33 cellular contexts compared by ENCODE assay signal in the genomic region with DNA sequence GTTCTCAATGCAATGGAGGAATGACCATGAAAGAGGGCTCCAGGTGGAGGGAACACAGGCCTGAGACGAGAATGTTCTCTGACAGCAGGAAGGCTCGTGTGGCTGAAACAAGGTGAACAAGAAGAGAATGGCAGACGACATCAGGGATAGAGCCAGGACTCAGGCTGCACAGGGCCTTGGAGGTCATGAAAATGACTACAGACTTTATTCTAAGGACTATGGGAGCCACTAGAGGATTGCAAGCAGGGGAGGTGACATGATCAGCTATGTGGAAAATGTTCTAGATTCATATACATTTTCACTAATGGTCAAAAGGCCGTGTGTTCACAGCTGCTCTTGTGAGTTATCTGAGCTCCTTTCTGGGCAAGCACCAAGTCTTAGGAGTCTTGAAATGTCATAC.
DNase-seq lines count a peak whose midpoint lies in the region; ATAC-seq, FAIRE-seq and TF ChIP-seq lines count a peak whose summit lies in the region.
"Had no signal": no experiment of that assay in that cellular context is flagged by ENCODE, and none has a peak within 500 bp of the region (broad histone marks: within the 10 kb centered on the region; RNA-seq: fewer than 3 reads in every experiment).

No MANE protein-coding gene starts in this region.

- H3K79me2 ChIP-seq in HepG2 (ENCODE audit: insufficient read depth, low read length): no peaks in the 10 kb centered on the region

- CTCF ChIA-PET in HepG2 (lab: Yijun Ruan, JAX; ENCODE audit: low intra/inter-chr PET ratio, low total read pairs): no interaction called here
- CTCF ChIA-PET in WTC11 (lab: Charles Lee): no interaction called here

- ATAC-seq in HepG2: no peak
- ATAC-seq in right lobe of liver: no peak
- no peak for ATAC-seq in WTC11
- no peak for ATAC-seq in activated CD4-positive, CD25-positive, alpha-beta regulatory T cell treated with anti-CD3 and anti-CD28 coated beads, Interleukin-2, amount 50 U/mL, for 24 hours
- ATAC-seq: A549; CD8-positive, alpha-beta T cell had no signal

- H3K27ac ChIP-seq in HepG2 (ENCODE audit: extremely low read length, insufficient read depth, low read length) (no peak overlapping the region), right lobe of liver (no peak overlapping the region)
- H3K27ac ChIP-seq: 22Rv1; A549; BLaER1; BLaER1 treated with 17β-estradiol and CSF1 and Interleukin-3, amounts not matched to agents 10 nM and 100 nM; C4-2B had no signal

- intact Hi-C loops in HepG2 (cut with micrococcal nuclease; ENCODE audit: unreplicated experiment): no loop called here
- intact Hi-C loops in right lobe of liver (cut with DNase I): no loop called here

- H3K9ac ChIP-seq in HepG2 (ENCODE audit: insufficient read depth, low read depth, low read length): no peak overlapping the region
- H3K9ac ChIP-seq: BLaER1; BLaER1 treated with 17β-estradiol and CSF1 and Interleukin-3, amounts not matched to agents 10 nM and 100 nM had no signal

- no peak for TF ChIP-seq RAD21 in HepG2 (CRISPR knock-in tag; IDR thresholded peaks at IDR 0.05)

- WGBS in HepG2 (ENCODE audit: low lambda C conversion rate): 4% methylated on average over 4 of the region's 4 CpGs
- WGBS in right lobe of liver (ENCODE audit: insufficient coverage, low coverage, low lambda C conversion rate, missing lambda C conversion rate): 59% methylated on average over 4 of the region's 4 CpGs

- POLR2A ChIA-PET in HepG2 (lab: Yijun Ruan, JAX): no interaction called here
- POLR2A ChIA-PET in WTC11 (lab: Charles Lee): no interaction called here

- H3K4me3 ChIP-seq in HepG2 (replicated peaks in 1 of 3; ENCODE audit: insufficient read depth in 1 of 3, low read depth in 2 of 3, low read length in 3 of 3) (no peak overlapping the region), right lobe of liver (no peak overlapping the region)
- H3K4me3 ChIP-seq: A549; BLaER1; BLaER1 treated with 17β-estradiol and CSF1 and Interleukin-3, amounts not matched to agents 10 nM and 100 nM had no signal

- TF ChIP-seq POLR2A in HepG2 (IDR thresholded peaks at IDR 0.05; ENCODE audit: insufficient read depth in 1 of 2, low read depth in 2 of 2, low read length in 2 of 2) (no peak), right lobe of liver (IDR thresholded peaks at IDR 0.05) (no peak)

- no peak overlapping the region for H3K4me2 ChIP-seq in HepG2 (ENCODE audit: low read depth, low read length)
- H3K4me2 ChIP-seq: A549; BLaER1; BLaER1 treated with 17β-estradiol and CSF1 and Interleukin-3, amounts not matched to agents 10 nM and 100 nM had no signal

- no peaks in the 10 kb centered on the region for H3K27me3 Mint-ChIP-seq in WTC11 (ENCODE audit: low read depth)

- H3K27ac Mint-ChIP-seq in WTC11: no peak overlapping the region
- H3K27ac Mint-ChIP-seq: B cell; CD14-positive monocyte; CD4-positive, alpha-beta memory T cell; CD4-positive, alpha-beta T cell; CD4-positive, CD25-positive, alpha-beta regulatory T cell; CD8-positive, alpha-beta memory T cell; CD8-positive, alpha-beta T cell had no signal

- no peak for TF ChIP-seq CTCF in HepG2 (CRISPR knock-in tag; IDR thresholded peaks at IDR 0.05)
- no peak for TF ChIP-seq CTCF in right lobe of liver (IDR thresholded peaks at IDR 0.05)
- TF ChIP-seq CTCF in WTC11 (IDR thresholded peaks at IDR 0.05): no peak

- no peaks in the 10 kb centered on the region for H3K4me1 Mint-ChIP-seq in WTC11
- H3K4me1 Mint-ChIP-seq: B cell; CD14-positive monocyte; CD4-positive, alpha-beta memory T cell; CD4-positive, CD25-positive, alpha-beta regulatory T cell; CD8-positive, alpha-beta memory T cell had no signal

- in situ Hi-C loops in HepG2 (cut with HindIII; ENCODE audit: extremely low pct_ligation_motif_present, low pct_unique_long_range_greater_than_20kb): no loop called here

- H3K4me1 ChIP-seq in HepG2 (ENCODE audit: insufficient read depth, low read length): no peaks in the 10 kb centered on the region
- H3K4me1 ChIP-seq in right lobe of liver: no peaks in the 10 kb centered on the region
- H3K4me1 ChIP-seq: A549; BE2C; BLaER1; BLaER1 treated with 17β-estradiol and CSF1 and Interleukin-3, amounts not matched to agents 10 nM and 100 nM; Caco-2 had no signal

- no peaks in the 10 kb centered on the region for H3K36me3 ChIP-seq in HepG2 (replicated peaks in 1 of 2; ENCODE audit: control insufficient read depth in 1 of 2, insufficient read depth in 2 of 2, low read length in 2 of 2)
- no peaks in the 10 kb centered on the region for H3K36me3 ChIP-seq in right lobe of liver
- H3K36me3 ChIP-seq: BE2C; BLaER1; BLaER1 treated with 17β-estradiol and CSF1 and Interleukin-3, amounts not matched to agents 10 nM and 100 nM had no signal

- no peak for TF ChIP-seq EP300 in HepG2 (IDR thresholded peaks at IDR 0.05; ENCODE audit: low read depth in 2 of 2, low read length in 2 of 2)
- no peak for TF ChIP-seq EP300 in HepG2 (CRISPR knock-in tag; IDR thresholded peaks at IDR 0.05; ENCODE audit: borderline replicate concordance)

- DNase-seq in HepG2 (ENCODE audit: low spot score): no peak
- no peak for DNase-seq in right lobe of liver
- no peak for DNase-seq in WTC11 (ENCODE audit: low spot score)
- DNase-seq: 8988T; ACHN; AML-193; BE2C; C1 segment of cervical spinal cord; Caco-2; Calu3; CD4-positive, alpha-beta memory T cell; CD4-positive, alpha-beta T cell; CD4-positive, CD25-positive, alpha-beta regulatory T cell; CD8-positive, alpha-beta memory T cell; CD8-positive, alpha-beta T cell; COR-L47; DMS 273 treated with DMSO at 0.1 percent for 48 hours; DMS153; DMS53; DMS79; DMS79 treated with DMSO at 0.1 percent for 48 hours; DND-41; EL had no signal

- peaks cover 7% of the 10 kb centered on the region for H3K36me3 Mint-ChIP-seq in WTC11
- H3K36me3 Mint-ChIP-seq: CD14-positive monocyte; CD4-positive, alpha-beta memory T cell; CD4-positive, CD25-positive, alpha-beta regulatory T cell; CD8-positive, alpha-beta memory T cell; CD8-positive, alpha-beta T cell had no signal

- H3K9me3 ChIP-seq in HepG2 (ENCODE audit: low read length) (no peaks in the 10 kb centered on the region), right lobe of liver (no peaks in the 10 kb centered on the region)
- H3K9me3 ChIP-seq: A549, BE2C, BLaER1, Caco-2 had no signal

- no peak overlapping the region for H3K4me3 Mint-ChIP-seq in WTC11
- H3K4me3 Mint-ChIP-seq: B cell; CD14-positive monocyte; CD4-positive, alpha-beta memory T cell; CD4-positive, alpha-beta T cell; CD4-positive, CD25-positive, alpha-beta regulatory T cell; CD8-positive, alpha-beta memory T cell; CD8-positive, alpha-beta T cell had no signal

- H2AFZ ChIP-seq in HepG2 (ENCODE audit: low read length): no peak overlapping the region

- FAIRE-seq in HepG2 (lab: Jason Lieb, UNC): no peak
- FAIRE-seq: A204.1, A549, D721Med had no signal

- no peaks in the 10 kb centered on the region for H4K20me1 ChIP-seq in HepG2 (ENCODE audit: insufficient read depth, low read length)
- H4K20me1 ChIP-seq: BLaER1; BLaER1 treated with 17β-estradiol and CSF1 and Interleukin-3, amounts not matched to agents 10 nM and 100 nM had no signal

- peaks cover 15% of the 10 kb centered on the region for H3K9me3 Mint-ChIP-seq in WTC11

- no TSS peak for BruUV-seq in HepG2 (replicated peaks; lab: Mats Ljungman, UMichigan)

- H3K27me3 ChIP-seq in HepG2 (ENCODE audit: control insufficient read depth in 1 of 2, insufficient read depth in 2 of 2, low read length in 2 of 2): no peaks in the 10 kb centered on the region
- H3K27me3 ChIP-seq in right lobe of liver: no peaks in the 10 kb centered on the region
- H3K27me3 ChIP-seq: BE2C; BLaER1; BLaER1 treated with 17β-estradiol and CSF1 and Interleukin-3, amounts not matched to agents 10 nM and 100 nM had no signal

TF ChIP-seq in HepG2, 621 proteins besides CTCF, POLR2A, EP300 and RAD21:
- TF ChIP-seq ZNF703 (CRISPR knock-in tag; IDR thresholded peaks at IDR 0.05; ENCODE audit: borderline replicate concordance): no peak
- peak; percentile 96 for TF ChIP-seq ZNF317 (CRISPR knock-in tag; IDR thresholded peaks at IDR 0.05)

TF ChIP-seq in WTC11, 78 proteins besides CTCF, POLR2A, EP300 and RAD21:
- TF ChIP-seq NR3C1 (CRISPR knock-in tag; conservative IDR thresholded peaks at IDR 0.05; ENCODE audit: low read depth) (no peak), ZNF317 (CRISPR knock-in tag; IDR thresholded peaks at IDR 0.05; ENCODE audit: borderline replicate concordance, low read depth) (peak; percentile 97)

Comparison
In these comparisons a context has a peak if more than half of its experiments do, and no peak if none do; other contexts are left out.
1. Of the 50 proteins assayed by ChIP-seq in both HepG2 and WTC11: peak only in HepG2: none; only in WTC11: none; in both: ZNF317; in neither: 49.